Comparison of ENCODE assay signal across 8 cellular contexts in genomic region chr21:35051287-35051818, GRCh38. TPM values are rescaled to one million over a fixed set of nuclear protein-coding genes. Genes with fewer than 3 reads are reported as not detected.
DNase-seq lines count a peak whose midpoint lies in the region; ATAC-seq and TF ChIP-seq lines count a peak whose summit lies in the region.

No MANE protein-coding gene starts in this region.

- H3K36me3 Mint-ChIP-seq in CD4-positive, alpha-beta T cell (ENCODE audit: low read depth): peaks cover 28% of the 10 kb centered on the region
- H3K36me3 Mint-ChIP-seq in activated naive CD4-positive, alpha-beta T cell treated with anti-CD3 and anti-CD28 coated beads, Interleukin-2, amount 10 ng/mL, durations not matched to agents 7 days and 5 days: peaks cover 16% of the 10 kb centered on the region

- peaks cover 26% of the 10 kb centered on the region for H3K4me1 ChIP-seq in SJCRH30
- H3K4me1 ChIP-seq in heart left ventricle: peaks cover 0 to 47% (median 12%) of the 10 kb centered on the region in 12 donors

- H3K9me3 ChIP-seq in CD4-positive, alpha-beta T cell (ENCODE audit: control insufficient read depth, low read length): no peaks in the 10 kb centered on the region
- no peaks in the 10 kb centered on the region for H3K9me3 ChIP-seq in SJCRH30 (replicated peaks)
- no peaks in the 10 kb centered on the region for H3K9me3 ChIP-seq in heart left ventricle

- CTCF ChIA-PET in CD4-positive, alpha-beta T cell (lab: Charles Lee): interaction anchor here (0.6 to 3.8 kb wide), 33 partner anchors 8 to 1028 kb away, joined by 3 to 14 read pairs (median 4); no protein-coding TSS in a partner anchor
- CTCF ChIA-PET in activated naive CD4-positive, alpha-beta T cell treated with anti-CD3 and anti-CD28 coated beads, Interleukin-2, amount 10 ng/mL, durations not matched to agents 7 days and 5 days (lab: Charles Lee): interaction anchor here (0.7 to 4.8 kb wide), 16 partner anchors 13 to 788 kb away, joined by 3 to 27 read pairs (median 4); no protein-coding TSS in a partner anchor

- peak overlapping the region; percentile 97 for H3K27ac Mint-ChIP-seq in CD4-positive, alpha-beta T cell
- peak overlapping the region; percentile 98 for H3K27ac Mint-ChIP-seq in activated naive CD4-positive, alpha-beta T cell treated with anti-CD3 and anti-CD28 coated beads, Interleukin-2, amount 10 ng/mL, durations not matched to agents 7 days and 5 days

- no peaks in the 10 kb centered on the region for H3K27me3 Mint-ChIP-seq in CD4-positive, alpha-beta T cell
- no peaks in the 10 kb centered on the region for H3K27me3 Mint-ChIP-seq in activated naive CD4-positive, alpha-beta T cell treated with anti-CD3 and anti-CD28 coated beads, Interleukin-2, amount 10 ng/mL, durations not matched to agents 7 days and 5 days

- intact Hi-C loops in CD4-positive, alpha-beta T cell (cut with DNase I, micrococcal nuclease): loop anchor here (1.0 to 10.0 kb wide), 4 partner anchors 349 to 783 kb away; no protein-coding TSS in a partner anchor
- intact Hi-C loops in heart left ventricle (cut with DNase I): loop anchor here in 8 of 10 donors (1.0 to 10.0 kb wide), 11 partner anchors 157 to 893 kb away; no protein-coding TSS in a partner anchor

- H3K36me3 ChIP-seq in SJCRH30: peaks cover 2% of the 10 kb centered on the region; the same call in 1 of the 2 replicates
- no peaks in the 10 kb centered on the region for H3K36me3 ChIP-seq in heart left ventricle

- peak overlapping the region; percentile 40 for H3K27ac ChIP-seq in CD4-positive, alpha-beta T cell (ENCODE audit: low read depth, low read length)
- H3K27ac ChIP-seq in SJCRH30 (peak overlapping the region; percentile 80), heart left ventricle (peak overlapping the region in 7 of 12 donors; percentile 13 to 76 (median 37))

- H3K4me1 Mint-ChIP-seq in CD4-positive, alpha-beta T cell (ENCODE audit: low read depth): peaks cover 64% of the 10 kb centered on the region
- peaks cover 49% of the 10 kb centered on the region for H3K4me1 Mint-ChIP-seq in activated naive CD4-positive, alpha-beta T cell treated with anti-CD3 and anti-CD28 coated beads, Interleukin-2, amount 10 ng/mL, durations not matched to agents 7 days and 5 days

- no peaks in the 10 kb centered on the region for H3K27me3 ChIP-seq in CD4-positive, alpha-beta T cell (ENCODE audit: control insufficient read depth, insufficient read depth, low read length)
- no peaks in the 10 kb centered on the region for H3K27me3 ChIP-seq in SJCRH30
- peaks cover 0 to under 1% (median 0%) of the 10 kb centered on the region in 9 donors for H3K27me3 ChIP-seq in heart left ventricle

- DNase-seq in CD4-positive, alpha-beta T cell: peak; percentile 69 to 85 (median 78)
- DNase-seq in SJCRH30 (peak; percentile 97 to 98), heart left ventricle (peak; percentile 82 to 91 (median 86)), retina (peak; percentile 70), cerebellar nuclear complex (lab: John Stamatoyannopoulos, UW) (no peak)
- DNase-seq in activated naive CD4-positive, alpha-beta T cell treated with anti-CD3 and anti-CD28 coated beads, Interleukin-2, amount 10 ng/mL, durations not matched to agents 7 days and 5 days: peak; percentile 89

- TF ChIP-seq CTCF in CD4-positive, alpha-beta T cell (IDR thresholded peaks at IDR 0.05): peak; percentile 70
- TF ChIP-seq CTCF in heart left ventricle (IDR thresholded peaks at IDR 0.05): peak in 11 of 12 donors; percentile 43 to 71 (median 60)

- POLR2A ChIA-PET in CD4-positive, alpha-beta T cell (lab: Charles Lee): interaction anchor here (0.7 to 11.6 kb wide), 11 partner anchors 13 to 388 kb away, joined by 3 to 227 read pairs (median 7); no protein-coding TSS in a partner anchor

- no peak for TF ChIP-seq POLR2A in heart left ventricle (IDR thresholded peaks at IDR 0.05)

- 17 to 22% (median 18%) methylated on average over 8 to 12 of the region's 12 CpGs for WGBS in heart left ventricle, 4 donors

- no peak overlapping the region for H3K4me3 ChIP-seq in SJCRH30
- no peak overlapping the region for H3K4me3 ChIP-seq in heart left ventricle

- ATAC-seq in CD4-positive, alpha-beta T cell (ENCODE audit: poor library complexity): peak; percentile 46
- ATAC-seq in HG03342 (IDR thresholded peaks at IDR 0.05; ENCODE audit: unreplicated experiment): peak; percentile 35
- peak; percentile 86 to 94 (median 91) for ATAC-seq in heart left ventricle
- ATAC-seq in HG03460 (IDR thresholded peaks at IDR 0.05; ENCODE audit: unreplicated experiment): no peak

- peak overlapping the region; percentile 96 for H3K4me3 Mint-ChIP-seq in CD4-positive, alpha-beta T cell
- H3K4me3 Mint-ChIP-seq in activated naive CD4-positive, alpha-beta T cell treated with anti-CD3 and anti-CD28 coated beads, Interleukin-2, amount 10 ng/mL, durations not matched to agents 7 days and 5 days: peak overlapping the region; percentile 11

- H3K9me3 Mint-ChIP-seq in CD4-positive, alpha-beta T cell: no peaks in the 10 kb centered on the region
- no peaks in the 10 kb centered on the region for H3K9me3 Mint-ChIP-seq in activated naive CD4-positive, alpha-beta T cell treated with anti-CD3 and anti-CD28 coated beads, Interleukin-2, amount 10 ng/mL, durations not matched to agents 7 days and 5 days

RNA-seq across cellular contexts. Expression of gene RUNX1, which starts 2.3 kb away (rescaled TPM):
- total RNA-seq in CD4-positive, alpha-beta T cell: 10 to 100 TPM; 71.7 to 74.3 TPM
- 21.7 and 23.7 TPM in 2 replicates for total RNA-seq in SJCRH30 (2014; rRNA removed; shearing (Covaris generic))
- total RNA-seq in heart left ventricle: 10 to 100 TPM in 2 of 9 donors, 1 to 10 TPM in 7; 1.5 to 54.5 (median 4.9) TPM
- 1 to 10 TPM in 1 of 2 donors, under 1 TPM in 1; 0.61 to 1.9 TPM for polyA plus RNA-seq in heart left ventricle

Comparison
In these comparisons a context has a peak if more than half of its experiments do, and no peak if none do; other contexts are left out.
1. DNase-seq: peak in CD4-positive, alpha-beta T cell (10 of 10), SJCRH30 (2 of 2), activated naive CD4-positive, alpha-beta T cell treated with anti-CD3 and anti-CD28 coated beads, Interleukin-2, amount 10 ng/mL, durations not matched to agents 7 days and 5 days (single experiment), heart left ventricle (5 of 5) and retina (single experiment); none in cerebellar nuclear complex (0 of 2).
2. Peak in every context shown above with its lines, with median percentiles within 50 percentile points of each other: H3K27ac ChIP-seq.